ENCODE assay signal across 23 cellular contexts in the genomic region with DNA sequence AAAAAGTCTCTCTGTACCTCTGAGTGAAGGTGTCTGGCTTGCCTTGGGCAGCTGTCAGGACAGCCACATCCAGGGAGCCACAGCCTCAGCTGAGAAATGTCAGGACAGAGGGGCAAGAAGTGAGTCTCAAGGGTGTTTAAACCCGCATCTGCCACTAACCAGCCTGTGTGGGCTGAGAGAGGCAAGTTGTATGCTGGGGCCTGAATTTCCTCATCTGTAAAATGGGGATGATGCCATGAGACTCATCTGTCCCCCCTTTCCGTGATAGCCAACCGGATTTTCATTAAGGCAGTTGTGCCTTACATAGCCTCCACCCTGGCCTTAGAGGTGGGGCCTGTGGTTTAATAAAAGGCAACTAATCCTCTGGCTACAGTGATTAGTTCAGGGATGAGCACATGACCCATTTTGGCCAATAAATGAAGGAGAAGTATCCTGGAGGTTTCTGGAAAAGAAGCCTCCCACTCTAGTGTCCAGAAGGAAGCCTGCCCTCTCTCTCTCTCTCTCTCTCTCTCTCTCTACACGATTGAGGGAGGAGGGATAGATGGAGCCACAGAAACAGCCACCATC.
"Had no signal": no experiment of that assay in that cellular context is flagged by ENCODE, and none has a peak within 500 bp of the region (broad histone marks: within the 10 kb centered on the region; RNA-seq: fewer than 3 reads in every experiment).

No MANE protein-coding gene starts in this region.

- DNase-seq: effector CD4-positive, alpha-beta T cell; gastrocnemius medialis; heart left ventricle; kidney; natural killer cell; occipital lobe; ovary; right cardiac atrium; stimulated activated CD4-positive, alpha-beta T cell treated with anti-CD3 and anti-CD28 coated beads, Interleukin-1b, Interleukin-23, amount 100 ng/mL, for 48 hours; stimulated activated CD4-positive, alpha-beta T cell treated with anti-CD3 and anti-CD28 coated beads, Interleukin-4, amount 100 ng/mL, for 1 hour; stimulated activated CD8-positive, alpha-beta memory T cell treated with anti-CD3 and anti-CD28 coated beads, Interleukin-4, amount 100 ng/mL, for 48 hours; stimulated activated naive CD4-positive, alpha-beta T cell treated with Interleukin-2 at 50 U/mL for 16 hours; stomach; thyroid gland; upper lobe of left lung had no signal

- H3K4me3 ChIP-seq: dorsolateral prefrontal cortex, gastrocnemius medialis, heart left ventricle, hepatocyte, lung, ovary, psoas muscle, skin epidermis, stomach, thyroid gland, upper lobe of left lung had no signal

- ATAC-seq: gastrocnemius medialis, heart left ventricle, left lobe of liver, natural killer cell, psoas muscle, right cardiac atrium had no signal

- H3K36me3 ChIP-seq: gastrocnemius medialis, heart left ventricle, ovary, stomach, thyroid gland, upper lobe of left lung had no signal

- H3K27me3 ChIP-seq: gastrocnemius medialis, hepatocyte, ovary, thyroid gland, upper lobe of left lung had no signal

- H3K4me1 ChIP-seq: gastrocnemius medialis, heart left ventricle, psoas muscle, stomach, thyroid gland, upper lobe of left lung had no signal

- FAIRE-seq: colon, kidney, urothelium cell line had no signal

- H3K27ac ChIP-seq: dorsolateral prefrontal cortex, gastrocnemius medialis, heart left ventricle, hepatocyte, ovary, psoas muscle, skin epidermis, stomach, thyroid gland, upper lobe of left lung had no signal

- H3K9me3 ChIP-seq: gastrocnemius medialis, heart left ventricle, ovary, psoas muscle, stomach, thyroid gland, upper lobe of left lung had no signal
